Comparison of ENCODE assay signal across 19 cellular contexts in the genomic region with DNA sequence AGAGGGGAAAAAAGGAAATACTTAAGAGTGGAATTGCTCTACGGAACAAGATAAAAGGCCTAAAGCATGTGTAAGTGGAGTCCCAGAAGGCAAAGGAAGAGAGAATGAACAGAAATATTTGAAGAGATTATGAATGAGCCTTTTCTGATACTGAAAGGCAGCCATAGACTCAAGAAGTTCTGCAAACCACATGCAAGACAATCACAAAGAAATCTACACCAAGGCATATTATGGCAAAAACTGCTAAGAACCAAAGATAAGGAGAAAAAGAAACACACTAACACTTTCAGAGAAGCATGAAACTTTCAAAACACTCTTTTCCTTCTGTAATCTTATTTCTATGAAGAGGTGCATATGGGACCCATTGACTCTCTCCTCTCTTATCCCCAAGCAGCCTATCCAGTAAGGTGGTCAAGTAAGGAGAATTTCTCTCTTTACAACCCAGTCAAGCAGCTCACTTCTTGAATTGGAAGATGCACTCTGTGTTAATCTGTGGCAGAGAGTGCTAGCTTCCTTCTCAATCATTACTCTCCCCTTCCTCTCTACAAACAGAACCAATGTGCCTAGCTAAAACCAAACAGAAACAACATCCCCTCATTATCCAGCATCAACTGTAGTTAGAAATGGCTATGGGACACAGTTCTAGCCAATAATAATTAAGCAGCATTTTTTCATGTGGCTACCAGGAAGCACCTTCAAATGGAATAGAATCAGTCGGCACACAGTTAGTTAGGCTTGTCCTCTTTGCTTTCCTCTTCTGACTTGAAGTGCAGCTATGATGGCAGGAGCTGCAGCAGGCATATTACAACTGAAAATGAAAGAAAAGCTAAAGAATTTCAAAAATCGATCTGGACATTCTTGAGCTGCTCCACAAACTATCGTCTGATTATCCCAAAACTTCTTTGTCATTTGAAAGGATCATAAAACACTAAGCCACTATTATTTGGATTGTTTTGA. TPM values are rescaled to one million over a fixed set of nuclear protein-coding genes. Genes with fewer than 3 reads are reported as not detected.
A peak's percentile ranks its signal among the peaks of the same experiment; 100 is the strongest.
DNase-seq lines count a peak whose midpoint lies in the region; ATAC-seq and TF ChIP-seq lines count a peak whose summit lies in the region.
"Had no signal": no experiment of that assay in that cellular context is flagged by ENCODE, and none has a peak within 500 bp of the region (broad histone marks: within the 10 kb centered on the region; RNA-seq: fewer than 3 reads in every experiment).

No MANE protein-coding gene starts in this region.

- intact Hi-C loops in activated CD4-positive, alpha-beta T cell treated with anti-CD3 and anti-CD28 coated beads, Interleukin-2, amount 10 ng/mL, durations not matched to agents 24 days and 14 days (cut with micrococcal nuclease): no loop called here

- peak overlapping the region; percentile 58 for H3K4me3 Mint-ChIP-seq in activated CD4-positive, alpha-beta T cell treated with anti-CD3 and anti-CD28 coated beads, Interleukin-2, amount 10 ng/mL, durations not matched to agents 24 days and 14 days
- H3K4me3 Mint-ChIP-seq in central memory CD8-positive, alpha-beta T cell: peak overlapping the region; percentile 62
- H3K4me3 Mint-ChIP-seq: B cell, WTC11 had no signal

- peak overlapping the region; percentile 69 for H2AFZ ChIP-seq in OCI-LY3 (ENCODE audit: low read depth, low read length)

- no peaks in the 10 kb centered on the region for H3K9me3 ChIP-seq in OCI-LY3 (ENCODE audit: insufficient read depth, low read length)
- H3K9me3 ChIP-seq: left lung, uterus had no signal

- H3K36me3 Mint-ChIP-seq in activated CD4-positive, alpha-beta T cell treated with anti-CD3 and anti-CD28 coated beads, Interleukin-2, amount 10 ng/mL, durations not matched to agents 24 days and 14 days (ENCODE audit: low read depth): peaks cover 1% of the 10 kb centered on the region
- no peaks in the 10 kb centered on the region for H3K36me3 Mint-ChIP-seq in central memory CD8-positive, alpha-beta T cell (ENCODE audit: insufficient read depth)

- H3K4me2 ChIP-seq in OCI-LY3 (ENCODE audit: low read length): peak overlapping the region; percentile 66
- H3K4me2 ChIP-seq: smooth muscle cell had no signal

- H3K79me2 ChIP-seq in OCI-LY3 (ENCODE audit: low read length): no peaks in the 10 kb centered on the region

- H3K27ac Mint-ChIP-seq in activated CD4-positive, alpha-beta T cell treated with anti-CD3 and anti-CD28 coated beads, Interleukin-2, amount 10 ng/mL, durations not matched to agents 24 days and 14 days: peak overlapping the region; percentile 23
- H3K27ac Mint-ChIP-seq in central memory CD8-positive, alpha-beta T cell (ENCODE audit: low read depth): peak overlapping the region; percentile 71
- H3K27ac Mint-ChIP-seq: B cell, WTC11 had no signal

- H3K27me3 Mint-ChIP-seq in activated CD4-positive, alpha-beta T cell treated with anti-CD3 and anti-CD28 coated beads, Interleukin-2, amount 10 ng/mL, durations not matched to agents 24 days and 14 days: peaks cover 7% of the 10 kb centered on the region
- H3K27me3 Mint-ChIP-seq in central memory CD8-positive, alpha-beta T cell: no peaks in the 10 kb centered on the region
- H3K27me3 Mint-ChIP-seq: B cell had no signal

- H3K9ac ChIP-seq in OCI-LY3 (ENCODE audit: low read length): 0 out of 2 replicates have a peak overlapping the region, but pooled peaks have one; percentile 19

- peaks cover 12% of the 10 kb centered on the region; the same call in 1 of the 2 replicates for H3K4me1 ChIP-seq in OCI-LY3 (ENCODE audit: low read length)
- H3K4me1 ChIP-seq: left lung, uterus had no signal

- H4K20me1 ChIP-seq in OCI-LY3 (ENCODE audit: insufficient read depth, low read length): no peaks in the 10 kb centered on the region

- peak; percentile 61 for ATAC-seq in GM18909 (IDR thresholded peaks at IDR 0.05; ENCODE audit: poor library complexity, unreplicated experiment)
- peak; percentile 35 for ATAC-seq in central memory CD8-positive, alpha-beta T cell (replicated peaks; ENCODE audit: extremely low read depth, poor library complexity, severe bottlenecking)
- ATAC-seq: left lung, PC-3, WTC11 had no signal

- peaks cover 23% of the 10 kb centered on the region for H3K4me1 Mint-ChIP-seq in activated CD4-positive, alpha-beta T cell treated with anti-CD3 and anti-CD28 coated beads, Interleukin-2, amount 10 ng/mL, durations not matched to agents 24 days and 14 days
- H3K4me1 Mint-ChIP-seq in central memory CD8-positive, alpha-beta T cell: peaks cover 52% of the 10 kb centered on the region
- H3K4me1 Mint-ChIP-seq: B cell, WTC11 had no signal

- no peak for TF ChIP-seq CTCF in OCI-LY3 (IDR thresholded peaks at IDR 0.05; ENCODE audit: low read depth, low read length)

- no peaks in the 10 kb centered on the region for H3K9me3 Mint-ChIP-seq in activated CD4-positive, alpha-beta T cell treated with anti-CD3 and anti-CD28 coated beads, Interleukin-2, amount 10 ng/mL, durations not matched to agents 24 days and 14 days
- H3K9me3 Mint-ChIP-seq in central memory CD8-positive, alpha-beta T cell: no peaks in the 10 kb centered on the region

- H3K36me3 ChIP-seq in OCI-LY3 (replicated peaks; ENCODE audit: low read depth, low read length): no peaks in the 10 kb centered on the region
- H3K36me3 ChIP-seq: left lung, uterus had no signal

- DNase-seq in activated CD4-positive, alpha-beta T cell treated with anti-CD3 and anti-CD28 coated beads, Interleukin-2, amount 10 ng/mL, durations not matched to agents 24 days and 14 days: no peak
- no peak for DNase-seq in activated CD4-positive, alpha-beta T cell treated with anti-CD3 and anti-CD28 coated beads for 4 hours
- no peak for DNase-seq in central memory CD8-positive, alpha-beta T cell (ENCODE audit: low spot score in 2 of 2)
- no peak for DNase-seq in NCI-H526 treated with DMSO at 0.1 percent for 48 hours (lab: John Stamatoyannopoulos, UW)
- no peak for DNase-seq in KG1 (lab: John Stamatoyannopoulos, UW)
- DNase-seq in dermis blood vessel endothelial cell: no peak
- DNase-seq: left lung, NCI-H2171, NCI-H774, PC-3, substantia nigra, uterus had no signal

- H3K27me3 ChIP-seq in OCI-LY3 (ENCODE audit: low read depth, low read length): no peaks in the 10 kb centered on the region
- H3K27me3 ChIP-seq: left lung, uterus had no signal

- 0 out of 2 replicates have a peak overlapping the region, but pooled peaks have one; percentile 10 for H3K27ac ChIP-seq in OCI-LY3 (ENCODE audit: low read length)
- H3K27ac ChIP-seq: left lung, uterus had no signal

- H3K4me3 ChIP-seq in OCI-LY3 (ENCODE audit: low read length): peak overlapping the region; percentile 47
- H3K4me3 ChIP-seq: left lung, smooth muscle cell, uterus had no signal

RNA-seq across cellular contexts. Expression of a gene that starts 25.9 kb away (rescaled TPM):
- total RNA-seq in activated CD4-positive, alpha-beta T cell treated with anti-CD3 and anti-CD28 coated beads, Interleukin-2, amount 10 ng/mL, durations not matched to agents 24 days and 14 days: not detected in 2 replicates
- total RNA-seq in dermis blood vessel endothelial cell: not detected in 2 replicates
- total RNA-seq: A172; B cell; left lung; PC-3; smooth muscle cell; T-helper 1 cell treated with Interleukin-12 subunit alpha and Interleukin-12 subunit beta and Interleukin-4 antibody, amounts not matched to agents 30 ng/mL and 1 ng/mL, for 36 hours; uterus; WTC11 had no signal
